ENCODE assay signal across 20 cellular contexts in the genomic region with DNA sequence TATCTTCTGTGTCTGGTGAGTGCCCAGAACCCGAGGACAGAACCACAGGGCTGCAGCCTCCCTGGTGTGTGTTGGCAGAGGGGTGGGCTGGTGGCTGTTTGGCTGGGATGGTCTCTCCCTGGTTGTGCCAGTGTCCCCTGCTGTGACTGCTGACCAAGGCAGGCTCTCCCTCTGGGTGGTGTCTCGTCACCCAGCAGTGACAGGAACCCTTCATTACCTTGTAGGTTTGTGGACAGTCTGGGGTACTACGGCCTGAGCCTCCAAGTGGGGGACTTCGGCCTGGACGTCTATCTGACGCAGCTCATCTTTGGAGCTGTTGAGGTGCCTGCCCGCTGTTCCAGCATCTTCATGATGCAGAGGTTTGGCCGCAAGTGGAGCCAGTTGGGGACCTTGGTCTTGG. TPM values are rescaled to one million over a fixed set of nuclear protein-coding genes. Genes with fewer than 3 reads are reported as not detected.
DNase-seq lines count a peak whose midpoint lies in the region; ATAC-seq and TF ChIP-seq lines count a peak whose summit lies in the region.
"Had no signal": no experiment of that assay in that cellular context is flagged by ENCODE, and none has a peak within 500 bp of the region (broad histone marks: within the 10 kb centered on the region; RNA-seq: fewer than 3 reads in every experiment).

No MANE protein-coding gene starts in this region.

- no peaks in the 10 kb centered on the region for H3K27me3 Mint-ChIP-seq in neural crest cell (ENCODE audit: low read depth)
- H3K27me3 Mint-ChIP-seq: CD4-positive, alpha-beta T cell had no signal

- peak overlapping the region; percentile 13; the same call in 1 of the 2 replicates for H3K27ac ChIP-seq in BLaER1
- H3K27ac ChIP-seq in osteoblast (ENCODE audit: low read depth, low read length): no peak overlapping the region
- H3K27ac ChIP-seq in heart right ventricle: no peak overlapping the region
- H3K27ac ChIP-seq: BLaER1 treated with 17β-estradiol and CSF1 and Interleukin-3, amounts not matched to agents 10 nM and 100 nM; C4-2B had no signal

- H3K4me1 Mint-ChIP-seq in neural crest cell: peaks cover 5% of the 10 kb centered on the region

- H3K27ac Mint-ChIP-seq in neural crest cell (ENCODE audit: unreplicated experiment): peak overlapping the region; percentile 57
- H3K27ac Mint-ChIP-seq: CD4-positive, alpha-beta T cell; CD8-positive, alpha-beta T cell had no signal

- H3K9me3 ChIP-seq in BLaER1 (no peaks in the 10 kb centered on the region), osteoblast (ENCODE audit: low read depth, low read length) (no peaks in the 10 kb centered on the region), heart right ventricle (no peaks in the 10 kb centered on the region)
- H3K9me3 ChIP-seq: BE2C, Caco-2 had no signal

- in situ Hi-C loops in GM13976 (cut with MboI; ENCODE audit: low sequenced_read_pairs, unreplicated experiment): no loop called here

- peaks cover 2% of the 10 kb centered on the region for H3K36me3 Mint-ChIP-seq in neural crest cell (ENCODE audit: low read depth)

- H3K4me3 ChIP-seq in BLaER1 (no peak overlapping the region), osteoblast (ENCODE audit: insufficient read depth, low read length) (no peak overlapping the region), heart right ventricle (no peak overlapping the region)
- H3K4me3 ChIP-seq: BLaER1 treated with 17β-estradiol and CSF1 and Interleukin-3, amounts not matched to agents 10 nM and 100 nM had no signal

- no peaks in the 10 kb centered on the region for H3K79me2 ChIP-seq in osteoblast (ENCODE audit: insufficient read depth, low read length)

- no peak overlapping the region for H2AFZ ChIP-seq in osteoblast (ENCODE audit: low read length)

- H4K20me1 ChIP-seq in BLaER1: no peaks in the 10 kb centered on the region
- no peaks in the 10 kb centered on the region for H4K20me1 ChIP-seq in osteoblast (ENCODE audit: insufficient read depth, low read length)
- H4K20me1 ChIP-seq: BLaER1 treated with 17β-estradiol and CSF1 and Interleukin-3, amounts not matched to agents 10 nM and 100 nM had no signal

- peak; percentile 17 for DNase-seq in GM13976 (ENCODE audit: low spot score)
- no peak for DNase-seq in neural crest cell (ENCODE audit: low read depth, low spot score)
- peak; percentile 79 for DNase-seq in osteoblast (ENCODE audit: insufficient read length, low spot score, missing footprints)
- no peak for DNase-seq in heart right ventricle
- DNase-seq in NCI-H226: no peak
- DNase-seq: 8988T; ACHN; BE2C; Caco-2; Calu3; CD4-positive, alpha-beta T cell; CD8-positive, alpha-beta T cell; DMS79 treated with DMSO at 0.1 percent for 48 hours; GF-D8 had no signal

- H3K27me3 ChIP-seq in BLaER1 (no peaks in the 10 kb centered on the region), osteoblast (ENCODE audit: insufficient read depth, low read length) (no peaks in the 10 kb centered on the region), heart right ventricle (no peaks in the 10 kb centered on the region)
- H3K27me3 ChIP-seq: BE2C; BLaER1 treated with 17β-estradiol and CSF1 and Interleukin-3, amounts not matched to agents 10 nM and 100 nM had no signal

- no peak for TF ChIP-seq CTCF in GM13976 (IDR thresholded peaks at IDR 0.05; ENCODE audit: borderline replicate concordance, control extremely low read depth, extremely low read depth, insufficient read depth, missing control alignments)
- TF ChIP-seq CTCF in neural crest cell (conservative IDR thresholded peaks at IDR 0.05): no peak
- TF ChIP-seq CTCF in osteoblast (IDR thresholded peaks at IDR 0.05; ENCODE audit: extremely low read depth, low read depth, low read length): no peak
- TF ChIP-seq CTCF in heart right ventricle (IDR thresholded peaks at IDR 0.05): no peak

- H3K4me3 Mint-ChIP-seq in neural crest cell: no peak overlapping the region
- H3K4me3 Mint-ChIP-seq: CD4-positive, alpha-beta T cell; CD8-positive, alpha-beta T cell had no signal

- intact Hi-C loops in heart right ventricle (cut with DNase I): no loop called here

- ATAC-seq in GM19351 (IDR thresholded peaks at IDR 0.05; ENCODE audit: unreplicated experiment) (no peak), heart right ventricle (no peak), GM21737 (IDR thresholded peaks at IDR 0.05; ENCODE audit: unreplicated experiment) (no peak)
- ATAC-seq: CD8-positive, alpha-beta T cell had no signal

- 95 to 97% methylated on average over 8 of the region's 8 CpGs for WGBS in heart right ventricle, 2 donors

- H3K36me3 ChIP-seq in BLaER1 (peaks cover 5% of the 10 kb centered on the region; the same call in 1 of the 2 replicates), osteoblast (ENCODE audit: insufficient read depth, low read length) (peaks cover 4% of the 10 kb centered on the region), heart right ventricle (peaks cover 0 to 3% (median 0%) of the 10 kb centered on the region in 9 donors)
- H3K36me3 ChIP-seq: BE2C had no signal

- no peak overlapping the region for H3K9ac ChIP-seq in BLaER1
- H3K9ac ChIP-seq: BLaER1 treated with 17β-estradiol and CSF1 and Interleukin-3, amounts not matched to agents 10 nM and 100 nM had no signal

- H3K4me1 ChIP-seq in BLaER1 (peaks cover 21% of the 10 kb centered on the region), osteoblast (ENCODE audit: insufficient read depth, low read length) (no peaks in the 10 kb centered on the region), heart right ventricle (no peaks in the 10 kb centered on the region)
- H3K4me1 ChIP-seq: BE2C, Caco-2 had no signal

- H3K4me2 ChIP-seq in BLaER1 (no peak overlapping the region), osteoblast (ENCODE audit: insufficient read depth, low read length) (no peak overlapping the region)
- H3K4me2 ChIP-seq: BLaER1 treated with 17β-estradiol and CSF1 and Interleukin-3, amounts not matched to agents 10 nM and 100 nM had no signal

- H3K9me3 Mint-ChIP-seq in neural crest cell: no peaks in the 10 kb centered on the region
- H3K9me3 Mint-ChIP-seq: CD4-positive, alpha-beta T cell; CD8-positive, alpha-beta T cell had no signal

RNA-seq across cellular contexts. Expression of gene SLC22A14, which starts 6.4 kb away (rescaled TPM):
- total RNA-seq in neural crest cell (not detected in 2 replicates), osteoblast (0.29 and 0.36 TPM in 2 replicates), heart right ventricle (under 1 TPM in 2 of 10 donors, not detected in 8; 0.17 to 0.28 TPM)
- polyA plus RNA-seq in heart right ventricle: under 1 TPM; 0.06 to 0.37 TPM
- total RNA-seq: CD8-positive, alpha-beta T cell had no signal
- polyA plus RNA-seq: AG04450 had no signal

RNA-seq across cellular contexts. Expression of gene SLC22A13, which starts 10.0 kb away (rescaled TPM):
- total RNA-seq in neural crest cell (0.19 and 0.41 TPM in 2 replicates), osteoblast (0.29 and 0.36 TPM in 2 replicates), heart right ventricle (under 1 TPM in 6 of 10 donors, not detected in 4; 0.13 to 0.49 (median 0.25) TPM)
- under 1 TPM; 0.03 to 0.44 TPM for polyA plus RNA-seq in heart right ventricle

Comparison
In these comparisons a context has a peak if more than half of its experiments do, and no peak if none do; other contexts are left out.
1. DNase-seq: peak in GM13976 (single experiment) and osteoblast (single experiment); none in neural crest cell (single experiment), heart right ventricle (0 of 2) and NCI-H226 (single experiment).